Comparison of ENCODE assay signal across 27 cellular contexts in genomic region chr10:130891066-130891465, GRCh38.
"Had no signal": no experiment of that assay in that cellular context is flagged by ENCODE, and none has a peak within 500 bp of the region (broad histone marks: within the 10 kb centered on the region; RNA-seq: fewer than 3 reads in every experiment).

No MANE protein-coding gene starts in this region.

- H3K9ac ChIP-seq: neural progenitor cell, parathyroid adenoma had no signal

- H3K79me2 ChIP-seq: parathyroid adenoma had no signal

- H3K4me1 Mint-ChIP-seq: natural killer cell; nephron; stimulated activated effector memory CD8-positive, alpha-beta T cell treated with anti-CD3 and anti-CD28 coated beads, Interleukin-12 subunit alpha, Interleukin-12 subunit beta, amount 100 ng/mL, for 72 hours; stimulated activated naive B cell treated with anti-CD40 and anti-IgM and Interleukin-4, amounts not matched to agents 10 μg/mL and 1 μg/mL and 100 μg/mL, for 72 hours had no signal

- H3K4me1 ChIP-seq: parathyroid adenoma, psoas muscle, right lobe of liver, sigmoid colon, stomach, tibial nerve, upper lobe of right lung, uterus had no signal

- H3K27me3 ChIP-seq: neural progenitor cell, ovary, right lobe of liver, thyroid gland, tibial nerve, upper lobe of right lung, uterus had no signal

- H3K4me2 ChIP-seq: neural progenitor cell had no signal

- H3K36me3 Mint-ChIP-seq: natural killer cell; neural progenitor cell; stimulated activated effector memory CD8-positive, alpha-beta T cell treated with anti-CD3 and anti-CD28 coated beads, Interleukin-12 subunit alpha, Interleukin-12 subunit beta, amount 100 ng/mL, for 72 hours; stimulated activated naive B cell treated with anti-CD40 and anti-IgM and Interleukin-4, amounts not matched to agents 10 μg/mL and 1 μg/mL and 100 μg/mL, for 72 hours; type B pancreatic cell had no signal

- H3K4me3 Mint-ChIP-seq: natural killer cell; nephron; neural progenitor cell; stimulated activated effector memory CD8-positive, alpha-beta T cell treated with anti-CD3 and anti-CD28 coated beads, Interleukin-12 subunit alpha, Interleukin-12 subunit beta, amount 100 ng/mL, for 72 hours; stimulated activated naive B cell treated with anti-CD40 and anti-IgM and Interleukin-4, amounts not matched to agents 10 μg/mL and 1 μg/mL and 100 μg/mL, for 72 hours; stimulated activated naive CD8-positive, alpha-beta T cell treated with anti-CD3 and anti-CD28 coated beads, Interleukin-15, Interleukin-2, amounts not matched to agents 100 ng/mL and 50 ng/mL, for 24 hours; type B pancreatic cell had no signal

- H3K4me3 ChIP-seq: neural progenitor cell, ovary, psoas muscle, right lobe of liver, sigmoid colon, stomach, thoracic aorta, thyroid gland, tibial nerve, upper lobe of right lung, uterus had no signal

- ATAC-seq: natural killer cell; psoas muscle; right cardiac atrium; right lobe of liver; stimulated activated effector memory CD8-positive, alpha-beta T cell treated with anti-CD3 and anti-CD28 coated beads, Interleukin-12 subunit alpha, Interleukin-12 subunit beta, amount 100 ng/mL, for 72 hours; stimulated activated naive B cell treated with anti-CD40 and anti-IgM and Interleukin-4, amounts not matched to agents 10 μg/mL and 1 μg/mL and 100 μg/mL, for 72 hours; upper lobe of right lung had no signal

- H3K27ac ChIP-seq: neural progenitor cell, ovary, parathyroid adenoma, psoas muscle, right lobe of liver, sigmoid colon, stomach, thoracic aorta, thyroid gland, tibial nerve, upper lobe of right lung, uterus had no signal

- H3K9me3 Mint-ChIP-seq: natural killer cell; nephron; neural progenitor cell; stimulated activated effector memory CD8-positive, alpha-beta T cell treated with anti-CD3 and anti-CD28 coated beads, Interleukin-12 subunit alpha, Interleukin-12 subunit beta, amount 100 ng/mL, for 72 hours; stimulated activated naive B cell treated with anti-CD40 and anti-IgM and Interleukin-4, amounts not matched to agents 10 μg/mL and 1 μg/mL and 100 μg/mL, for 72 hours; stimulated activated naive CD8-positive, alpha-beta T cell treated with anti-CD3 and anti-CD28 coated beads, Interleukin-15, Interleukin-2, amounts not matched to agents 100 ng/mL and 50 ng/mL, for 24 hours; type B pancreatic cell had no signal

- H3K36me3 ChIP-seq: neural progenitor cell, ovary, right lobe of liver, sigmoid colon, stomach, thoracic aorta, thyroid gland, tibial nerve, upper lobe of right lung, uterus had no signal

- H3K27ac Mint-ChIP-seq: natural killer cell; nephron; neural progenitor cell; progenitor cell of endocrine pancreas; stimulated activated effector memory CD8-positive, alpha-beta T cell treated with anti-CD3 and anti-CD28 coated beads, Interleukin-12 subunit alpha, Interleukin-12 subunit beta, amount 100 ng/mL, for 72 hours; stimulated activated naive B cell treated with anti-CD40 and anti-IgM and Interleukin-4, amounts not matched to agents 10 μg/mL and 1 μg/mL and 100 μg/mL, for 72 hours; stimulated activated naive CD8-positive, alpha-beta T cell treated with anti-CD3 and anti-CD28 coated beads, Interleukin-15, Interleukin-2, amounts not matched to agents 100 ng/mL and 50 ng/mL, for 24 hours; type B pancreatic cell had no signal

- H2AFZ ChIP-seq: neural progenitor cell, parathyroid adenoma had no signal

- DNase-seq: natural killer cell; occipital lobe; ovary; psoas muscle; right cardiac atrium; right lobe of liver; sigmoid colon; small intestine; stimulated activated CD4-positive, alpha-beta T cell treated with anti-CD3 and anti-CD28 coated beads, Interleukin-15, amount 100 ng/mL, for 24 hours; stimulated activated CD4-positive, alpha-beta T cell treated with anti-CD3 and anti-CD28 coated beads, Interleukin-2, amount 100 ng/mL, for 24 hours; stimulated activated CD4-positive, alpha-beta T cell treated with anti-CD3 and anti-CD28 coated beads, Interleukin-2, amount 100 ng/mL, for 48 hours; stimulated activated CD4-positive, alpha-beta T cell treated with anti-CD3 and anti-CD28 coated beads, Interleukin-4, amount 100 ng/mL, for 24 hours; stimulated activated naive B cell treated with anti-CD40 and anti-IgM and Interleukin-4, amounts not matched to agents 10 μg/mL and 1 μg/mL and 100 μg/mL, for 72 hours; stimulated activated naive CD4-positive, alpha-beta T cell treated with Interleukin-2 at 50 U/mL for 16 hours; stomach; thyroid gland; upper lobe of right lung; uterus had no signal

- H3K9me3 ChIP-seq: ovary, psoas muscle, right lobe of liver, sigmoid colon, stomach, thoracic aorta, thyroid gland, tibial nerve, upper lobe of right lung, uterus had no signal

- H3K27me3 Mint-ChIP-seq: progenitor cell of endocrine pancreas had no signal
